ENCODE assay signal across 13 cellular contexts in genomic region chr17:41547378-41547841, GRCh38. TPM values are rescaled to one million over a fixed set of nuclear protein-coding genes. Genes with fewer than 3 reads are reported as not detected.
DNase-seq lines count a peak whose midpoint lies in the region; FAIRE-seq and TF ChIP-seq lines count a peak whose summit lies in the region.
"Had no signal": no experiment of that assay in that cellular context is flagged by ENCODE, and none has a peak within 500 bp of the region (broad histone marks: within the 10 kb centered on the region; RNA-seq: fewer than 3 reads in every experiment).

No MANE protein-coding gene starts in this region.

- TF ChIP-seq POLR2A in endothelial cell of umbilical vein (IDR thresholded peaks at IDR 0.05; ENCODE audit: low read depth, low read length): no peak

- peaks cover 50% of the 10 kb centered on the region for H3F3A ChIP-seq in PC-9 (ENCODE audit: insufficient read depth, low read depth)

- no peak overlapping the region for H2BK5ac ChIP-seq in trophoblast cell (ENCODE audit: low read depth, low read length, poor library complexity)

- peaks cover 54% of the 10 kb centered on the region for H3K4me1 ChIP-seq in Caco-2
- H3K4me1 ChIP-seq in PC-9 (replicated peaks; ENCODE audit: insufficient read depth): peaks cover 67% of the 10 kb centered on the region
- H3K4me1 ChIP-seq in endothelial cell of umbilical vein (ENCODE audit: control insufficient read depth, extremely low read depth, insufficient read depth, low read length): peaks cover 19% of the 10 kb centered on the region
- H3K4me1 ChIP-seq in trophoblast cell (ENCODE audit: control insufficient read depth in 1 of 2, insufficient read depth in 2 of 2, low read length in 2 of 2): peaks cover 16 to 19% of the 10 kb centered on the region in 2 experiments

- no peak overlapping the region for H3K23ac ChIP-seq in trophoblast cell (ENCODE audit: low read length)

- H3K36me3 ChIP-seq in Caco-2 (ENCODE audit: control insufficient read depth, insufficient read depth, low read length) (no peaks in the 10 kb centered on the region), PC-9 (ENCODE audit: low read depth) (no peaks in the 10 kb centered on the region), endothelial cell of umbilical vein (ENCODE audit: control insufficient read depth in 2 of 2, extremely low read depth in 1 of 2, insufficient read depth in 2 of 2, low read length in 2 of 2) (no peaks in the 10 kb centered on the region), trophoblast cell (ENCODE audit: control insufficient read depth in 1 of 2, insufficient read depth in 2 of 2, low read length in 2 of 2) (no peaks in the 10 kb centered on the region)

- H4K91ac ChIP-seq in trophoblast cell (ENCODE audit: low read depth, low read length): peak overlapping the region; percentile 94

- CTCF ChIA-PET in Caco-2 (lab: Charles Lee) (interaction anchor here (0.5 to 4.6 kb wide), 4 partner anchors 25 to 115 kb away, joined by 3 to 66 read pairs (median 35); no protein-coding TSS in a partner anchor), PC-9 (lab: Charles Lee) (interaction anchor here (2.1 to 2.8 kb wide), 4 partner anchors 18 to 117 kb away, joined by 12 to 51 read pairs (median 21); partner anchors contain the start of genes KRT15 and KRT19), endothelial cell of umbilical vein (lab: Charles Lee) (interaction anchor here (0.8 to 9.2 kb wide), 18 partner anchors 8 to 692 kb away, joined by 4 to 369 read pairs (median 28); partner anchors contain the start of genes EIF1, KRT15, KRT19 and KRT35)

- DNase-seq in Caco-2: no peak
- DNase-seq in PC-9: peak in 1 of 2 experiments; percentile 70
- DNase-seq in endothelial cell of umbilical vein (ENCODE audit: low read depth, low spot score): no peak
- DNase-seq in trophoblast cell: peak in 1 of 2 donors; percentile 32
- DNase-seq in ureter (ENCODE audit: low spot score): no peak
- no peak for DNase-seq in glomerular visceral epithelial cell (ENCODE audit: extremely low spot score)
- no peak for DNase-seq in HuH-7.5 (ENCODE audit: low spot score)
- DNase-seq in NCI-H524 (lab: John Stamatoyannopoulos, UW): no peak
- DNase-seq: NCI-H1417 treated with DMSO at 0.1 percent for 48 hours, T-helper 9 cell had no signal

- H3K4me2 ChIP-seq in PC-9 (peak overlapping the region; percentile 84), endothelial cell of umbilical vein (ENCODE audit: insufficient read depth, low read length) (no peak overlapping the region), trophoblast cell (ENCODE audit: low read length) (no peak overlapping the region)

- H4K20me1 ChIP-seq in PC-9 (ENCODE audit: insufficient read depth): no peaks in the 10 kb centered on the region
- no peaks in the 10 kb centered on the region for H4K20me1 ChIP-seq in endothelial cell of umbilical vein (replicated peaks; ENCODE audit: control insufficient read depth, extremely low read depth, insufficient read depth, low read length)

- peaks cover 9% of the 10 kb centered on the region for H3K36me3 Mint-ChIP-seq in Caco-2 (ENCODE audit: insufficient read depth, unreplicated experiment)
- H3K36me3 Mint-ChIP-seq: CD8-positive, alpha-beta memory T cell had no signal

- H3K27me3 ChIP-seq in Caco-2 (replicated peaks; ENCODE audit: control insufficient read depth, insufficient read depth, low read length): no peaks in the 10 kb centered on the region
- H3K27me3 ChIP-seq in PC-9 (ENCODE audit: insufficient read depth, low read depth): no peaks in the 10 kb centered on the region
- no peaks in the 10 kb centered on the region for H3K27me3 ChIP-seq in endothelial cell of umbilical vein (ENCODE audit: control insufficient read depth in 2 of 2, insufficient read depth in 2 of 2, low read length in 2 of 2)
- no peaks in the 10 kb centered on the region for H3K27me3 ChIP-seq in trophoblast cell (ENCODE audit: insufficient read depth, low read length)

- H3K9ac ChIP-seq in endothelial cell of umbilical vein (replicated peaks; ENCODE audit: extremely low read depth, insufficient read depth, low read length) (no peak overlapping the region), trophoblast cell (ENCODE audit: low read length) (no peak overlapping the region)

- peak overlapping the region; percentile 26 for H2AK5ac ChIP-seq in trophoblast cell (ENCODE audit: low read length)

- no peaks in the 10 kb centered on the region for H3K9me1 ChIP-seq in endothelial cell of umbilical vein (replicated peaks; ENCODE audit: control insufficient read depth, extremely low read depth, insufficient read depth, low read length)

- no peak overlapping the region for H4K8ac ChIP-seq in trophoblast cell (ENCODE audit: low read depth, low read length)

- H3K79me2 ChIP-seq in PC-9 (ENCODE audit: low read depth): peaks cover 12% of the 10 kb centered on the region; the same call in 1 of the 2 replicates
- H3K79me2 ChIP-seq in endothelial cell of umbilical vein (ENCODE audit: control insufficient read depth, insufficient read depth, low read length): no peaks in the 10 kb centered on the region
- peaks cover 4% of the 10 kb centered on the region for H3K79me2 ChIP-seq in trophoblast cell (ENCODE audit: control insufficient read depth, insufficient read depth, low read length, poor library complexity)

- TF ChIP-seq CTCF in Caco-2 (IDR thresholded peaks at IDR 0.05; ENCODE audit: insufficient read depth in 1 of 2, low read depth in 1 of 2, low read length in 1 of 2, severe bottlenecking in 1 of 2, unreplicated experiment in 1 of 2) (no peak), PC-9 (conservative IDR thresholded peaks at IDR 0.05) (no peak), endothelial cell of umbilical vein (IDR thresholded peaks at IDR 0.05; ENCODE audit: extremely low read depth in 1 of 2, insufficient read depth in 1 of 2, low read depth in 1 of 2, low read length in 2 of 2) (no peak)

- H3K27me3 Mint-ChIP-seq in Caco-2 (ENCODE audit: insufficient read depth, unreplicated experiment): no peaks in the 10 kb centered on the region

- peak overlapping the region; percentile 85 for H2BK12ac ChIP-seq in trophoblast cell (ENCODE audit: low read length)

- no peak overlapping the region for H2BK120ac ChIP-seq in trophoblast cell (ENCODE audit: insufficient read depth, low read length, poor library complexity)

- H3K18ac ChIP-seq in trophoblast cell (ENCODE audit: low read length): peak overlapping the region; percentile 53

- H3K9me3 ChIP-seq in Caco-2 (no peaks in the 10 kb centered on the region), PC-9 (ENCODE audit: insufficient read depth, low read depth) (no peaks in the 10 kb centered on the region), endothelial cell of umbilical vein (replicated peaks; ENCODE audit: control insufficient read depth, insufficient read depth, low read length) (no peaks in the 10 kb centered on the region), trophoblast cell (ENCODE audit: insufficient read depth, low read depth, low read length) (no peaks in the 10 kb centered on the region)

- H4K12ac ChIP-seq in trophoblast cell (ENCODE audit: low read depth, low read length): no peak overlapping the region

- no peak overlapping the region for H3K14ac ChIP-seq in trophoblast cell (ENCODE audit: low read length)

- no TSS peak for BruUV-seq in Caco-2 (replicated peaks; lab: Mats Ljungman, UMichigan)
- no TSS peak for BruUV-seq in PC-9 (replicated peaks; lab: Mats Ljungman, UMichigan)
- BruUV-seq in endothelial cell of umbilical vein (replicated peaks; lab: Mats Ljungman, UMichigan): no TSS peak

- dilution Hi-C loops in endothelial cell of umbilical vein (cut with MboI; ENCODE audit: extremely low pct_ligation_motif_present, low sequenced_read_pairs): no loop called here

- no CpG with 5 or more reads among the region's 9 CpGs for WGBS in trophoblast cell (ENCODE audit: extremely low coverage, insufficient coverage, insufficient read length)

- H3K4me3 ChIP-seq in Caco-2 (ENCODE audit: low read depth, low read length): no peak overlapping the region
- H3K4me3 ChIP-seq in PC-9: peak overlapping the region; percentile 53; the same call in 1 of the 2 replicates
- H3K4me3 ChIP-seq in endothelial cell of umbilical vein (replicated peaks in 1 of 3; ENCODE audit: insufficient read depth in 1 of 3, low read depth in 1 of 3, low read length in 3 of 3): no peak overlapping the region
- no peak overlapping the region for H3K4me3 ChIP-seq in trophoblast cell (ENCODE audit: low read depth, low read length)

- H3K79me1 ChIP-seq in trophoblast cell (ENCODE audit: low read length): peaks cover 11% of the 10 kb centered on the region

- peaks cover 19% of the 10 kb centered on the region for H3K9me3 Mint-ChIP-seq in Caco-2 (ENCODE audit: unreplicated experiment)

- POLR2A ChIA-PET in Caco-2 (lab: Charles Lee): no interaction called here
- POLR2A ChIA-PET in PC-9 (lab: Charles Lee; ENCODE audit: unreplicated experiment): interaction anchor here (0.5 to 2.4 kb wide), 6 partner anchors 18 to 900 kb away, joined by 5 to 78 read pairs (median 22); partner anchors contain the start of genes KRT13, KRT19 and SMARCE1
- POLR2A ChIA-PET in endothelial cell of umbilical vein (lab: Charles Lee): interaction anchor here (2.2 kb wide), 1 partner anchor 26 kb away, joined by 6 read pairs; no protein-coding TSS in a partner anchor

- no peak overlapping the region for H3K4me3 Mint-ChIP-seq in Caco-2 (ENCODE audit: unreplicated experiment)
- H3K4me3 Mint-ChIP-seq: CD8-positive, alpha-beta memory T cell had no signal

- no peak overlapping the region for H3K4ac ChIP-seq in trophoblast cell (ENCODE audit: low read depth, low read length)

- peaks cover 47% of the 10 kb centered on the region for H3K4me1 Mint-ChIP-seq in Caco-2 (ENCODE audit: low read depth, unreplicated experiment)

- intact Hi-C loops in Caco-2 (cut with micrococcal nuclease; ENCODE audit: unreplicated experiment): no loop called here
- intact Hi-C loops in PC-9 (cut with micrococcal nuclease; ENCODE audit: unreplicated experiment): loop anchor here (10.0 kb wide), 1 partner anchor 483 kb away; the partner anchor contains the start of genes KRTAP2-3 and KRTAP2-4
- intact Hi-C loops in endothelial cell of umbilical vein (cut with micrococcal nuclease): loop anchor here (5.0 kb wide), 1 partner anchor 745 kb away; no protein-coding TSS in a partner anchor

- H2AFZ ChIP-seq in PC-9 (no peak overlapping the region), endothelial cell of umbilical vein (ENCODE audit: low read depth, low read length) (peak overlapping the region; percentile 32), trophoblast cell (ENCODE audit: insufficient read depth, low read length, poor library complexity) (no peak overlapping the region)

- H3K27ac ChIP-seq in PC-9 (peak overlapping the region; percentile 93), endothelial cell of umbilical vein (ENCODE audit: insufficient read depth, low read depth, low read length) (no peak overlapping the region), trophoblast cell (ENCODE audit: low read depth, low read length) (no peak overlapping the region)

- H3K9me2 ChIP-seq in PC-9 (ENCODE audit: insufficient read depth): no peaks in the 10 kb centered on the region

- H3K27ac Mint-ChIP-seq in Caco-2 (ENCODE audit: unreplicated experiment): peak overlapping the region; percentile 77
- H3K27ac Mint-ChIP-seq: CD8-positive, alpha-beta memory T cell had no signal

- FAIRE-seq in endothelial cell of umbilical vein (lab: Jason Lieb, UNC): no peak
- FAIRE-seq: islet of Langerhans had no signal

RNA-seq across cellular contexts. Expression of gene KRT19, which starts 19.3 kb away (rescaled TPM):
- 975 and 1,121 TPM in 2 replicates for total RNA-seq in Caco-2 (2022)
- total RNA-seq in PC-9 (2021): 1,811 and 2,277 TPM in 2 replicates
- 14.9 and 23.3 TPM in 2 replicates for total RNA-seq in endothelial cell of umbilical vein
- 12.9 and 20.1 TPM in 2 replicates for polyA plus RNA-seq in endothelial cell of umbilical vein
- 17.1 and 19.9 TPM in 2 replicates for polyA plus RNA-seq in endothelial cell of umbilical vein (2011; cell fraction: cytosol; rRNA removed)
- polyA plus RNA-seq in endothelial cell of umbilical vein (2011; cell fraction: nucleus; rRNA removed): 9.5 and 9.8 TPM in 2 replicates
- polyA plus RNA-seq in endothelial cell of umbilical vein (2012): 19.1 and 37.7 TPM in 2 replicates
- polyA minus RNA-seq in endothelial cell of umbilical vein: 8.2 and 10.9 TPM in 2 replicates
- 92.4 TPM for polyA minus RNA-seq in endothelial cell of umbilical vein (2011; cell fraction: cytosol; rRNA and poly(A)+ RNA removed)
- 1.8 and 2.8 TPM in 2 replicates for polyA minus RNA-seq in endothelial cell of umbilical vein (2011; cell fraction: nucleus; rRNA and poly(A)+ RNA removed)
- polyA plus RNA-seq in trophoblast cell (2013): 1,394 and 1,458 TPM in 2 replicates
- 2,124 TPM for total RNA-seq in ureter
- total RNA-seq: CD8-positive, alpha-beta memory T cell had no signal
- polyA plus RNA-seq: CD8-positive, alpha-beta memory T cell had no signal

RNA-seq across cellular contexts. Expression of gene KRT9, which starts 24.4 kb away (rescaled TPM):
- total RNA-seq in Caco-2 (2022) (not detected in 2 replicates), PC-9 (2021) (0.55 and 0.73 TPM in 2 replicates), endothelial cell of umbilical vein (not detected in 2 replicates), ureter (not detected)
- not detected in 2 replicates for polyA plus RNA-seq in endothelial cell of umbilical vein
- not detected in 2 replicates for polyA plus RNA-seq in endothelial cell of umbilical vein (2011; cell fraction: cytosol; rRNA removed)
- not detected in 2 replicates for polyA plus RNA-seq in endothelial cell of umbilical vein (2011; cell fraction: nucleus; rRNA removed)
- polyA plus RNA-seq in endothelial cell of umbilical vein (2012): not detected in 2 replicates
- not detected in 2 replicates for polyA minus RNA-seq in endothelial cell of umbilical vein
- not detected for polyA minus RNA-seq in endothelial cell of umbilical vein (2011; cell fraction: cytosol; rRNA and poly(A)+ RNA removed)
- not detected in 2 replicates for polyA minus RNA-seq in endothelial cell of umbilical vein (2011; cell fraction: nucleus; rRNA and poly(A)+ RNA removed)
- polyA plus RNA-seq in trophoblast cell (2013): 0.19 TPM in 2 replicates
- total RNA-seq: CD8-positive, alpha-beta memory T cell; fibroblast of lung had no signal
- polyA plus RNA-seq: CD8-positive, alpha-beta memory T cell; fibroblast of lung had no signal

RNA-seq across cellular contexts. Expression of gene KRT15, which starts 28.7 kb away (rescaled TPM):
- total RNA-seq in Caco-2 (2022): 5.3 and 10.5 TPM in 2 replicates
- total RNA-seq in PC-9 (2021): 41.9 and 49.9 TPM in 2 replicates
- total RNA-seq in endothelial cell of umbilical vein: 2.8 TPM in 2 replicates
- polyA plus RNA-seq in endothelial cell of umbilical vein: 0.68 and 0.83 TPM in 2 replicates
- 1.7 and 2.4 TPM in 2 replicates for polyA plus RNA-seq in endothelial cell of umbilical vein (2011; cell fraction: cytosol; rRNA removed)
- 2.2 and 3.1 TPM in 2 replicates for polyA plus RNA-seq in endothelial cell of umbilical vein (2011; cell fraction: nucleus; rRNA removed)
- 3.1 and 10.7 TPM in 2 replicates for polyA plus RNA-seq in endothelial cell of umbilical vein (2012)
- 0.76 and 1.6 TPM in 2 replicates for polyA minus RNA-seq in endothelial cell of umbilical vein
- polyA minus RNA-seq in endothelial cell of umbilical vein (2011; cell fraction: cytosol; rRNA and poly(A)+ RNA removed): 2.3 TPM
- polyA minus RNA-seq in endothelial cell of umbilical vein (2011; cell fraction: nucleus; rRNA and poly(A)+ RNA removed): 0.29 and 0.43 TPM in 2 replicates
- polyA plus RNA-seq in trophoblast cell (2013): 0.40 and 0.64 TPM in 2 replicates
- total RNA-seq in ureter: 147 TPM
- total RNA-seq: CD8-positive, alpha-beta memory T cell had no signal
- polyA plus RNA-seq: CD8-positive, alpha-beta memory T cell had no signal

RNA-seq across cellular contexts. Expression of gene KRT14, which starts 39.3 kb away (rescaled TPM):
- total RNA-seq in Caco-2 (2022): not detected in 2 replicates
- 2.2 and 2.5 TPM in 2 replicates for total RNA-seq in PC-9 (2021)
- total RNA-seq in endothelial cell of umbilical vein: 0.18 and 0.66 TPM in 2 replicates
- polyA plus RNA-seq in endothelial cell of umbilical vein: 0.11 and 0.12 TPM in 2 replicates
- polyA plus RNA-seq in endothelial cell of umbilical vein (2011; cell fraction: cytosol; rRNA removed): not detected in 2 replicates
- polyA plus RNA-seq in endothelial cell of umbilical vein (2011; cell fraction: nucleus; rRNA removed): 2.9 TPM in 1 of 2 replicates, not detected in the other
- not detected in 2 replicates for polyA plus RNA-seq in endothelial cell of umbilical vein (2012)
- 0.42 and 0.61 TPM in 2 replicates for polyA minus RNA-seq in endothelial cell of umbilical vein
- polyA minus RNA-seq in endothelial cell of umbilical vein (2011; cell fraction: cytosol; rRNA and poly(A)+ RNA removed): not detected
- 0.34 and 0.48 TPM in 2 replicates for polyA minus RNA-seq in endothelial cell of umbilical vein (2011; cell fraction: nucleus; rRNA and poly(A)+ RNA removed)
- 12.0 and 12.4 TPM in 2 replicates for polyA plus RNA-seq in trophoblast cell (2013)
- total RNA-seq in ureter: 0.52 TPM
- total RNA-seq: CD8-positive, alpha-beta memory T cell; fibroblast of lung had no signal
- polyA plus RNA-seq: CD8-positive, alpha-beta memory T cell had no signal

RNA-seq across cellular contexts. Expression of gene KRT13, which starts 42.0 kb away (rescaled TPM):
- 0.35 TPM in 1 of 2 replicates, not detected in the other for total RNA-seq in Caco-2 (2022)
- total RNA-seq in PC-9 (2021): 606 and 1,548 TPM in 2 replicates
- not detected in 2 replicates for total RNA-seq in endothelial cell of umbilical vein
- polyA plus RNA-seq in endothelial cell of umbilical vein: not detected in 2 replicates
- polyA plus RNA-seq in endothelial cell of umbilical vein (2011; cell fraction: cytosol; rRNA removed): not detected in 2 replicates
- not detected in 2 replicates for polyA plus RNA-seq in endothelial cell of umbilical vein (2011; cell fraction: nucleus; rRNA removed)
- not detected in 2 replicates for polyA plus RNA-seq in endothelial cell of umbilical vein (2012)
- not detected in 2 replicates for polyA minus RNA-seq in endothelial cell of umbilical vein
- polyA minus RNA-seq in endothelial cell of umbilical vein (2011; cell fraction: cytosol; rRNA and poly(A)+ RNA removed): not detected
- polyA minus RNA-seq in endothelial cell of umbilical vein (2011; cell fraction: nucleus; rRNA and poly(A)+ RNA removed): not detected in 2 replicates
- polyA plus RNA-seq in trophoblast cell (2013): not detected in 2 replicates
- 2,358 TPM for total RNA-seq in ureter
- total RNA-seq: CD8-positive, alpha-beta memory T cell; fibroblast of lung had no signal
- polyA plus RNA-seq: CD8-positive, alpha-beta memory T cell; fibroblast of lung had no signal

Comparison
In these comparisons a context has a peak if more than half of its experiments do, and no peak if none do; other contexts are left out.
1. RNA of gene KRT19, which starts 19.3 kb away (total RNA-seq): 2,124 TPM in ureter (single experiment), 1,811 to 2,277 TPM in PC-9 and 975 to 1,121 TPM in Caco-2; 14.9 to 23.3 TPM in endothelial cell of umbilical vein; every median in the first group is over 10 times any median in the second.